ENCODE assay signal across 15 cellular contexts in the genomic region with DNA sequence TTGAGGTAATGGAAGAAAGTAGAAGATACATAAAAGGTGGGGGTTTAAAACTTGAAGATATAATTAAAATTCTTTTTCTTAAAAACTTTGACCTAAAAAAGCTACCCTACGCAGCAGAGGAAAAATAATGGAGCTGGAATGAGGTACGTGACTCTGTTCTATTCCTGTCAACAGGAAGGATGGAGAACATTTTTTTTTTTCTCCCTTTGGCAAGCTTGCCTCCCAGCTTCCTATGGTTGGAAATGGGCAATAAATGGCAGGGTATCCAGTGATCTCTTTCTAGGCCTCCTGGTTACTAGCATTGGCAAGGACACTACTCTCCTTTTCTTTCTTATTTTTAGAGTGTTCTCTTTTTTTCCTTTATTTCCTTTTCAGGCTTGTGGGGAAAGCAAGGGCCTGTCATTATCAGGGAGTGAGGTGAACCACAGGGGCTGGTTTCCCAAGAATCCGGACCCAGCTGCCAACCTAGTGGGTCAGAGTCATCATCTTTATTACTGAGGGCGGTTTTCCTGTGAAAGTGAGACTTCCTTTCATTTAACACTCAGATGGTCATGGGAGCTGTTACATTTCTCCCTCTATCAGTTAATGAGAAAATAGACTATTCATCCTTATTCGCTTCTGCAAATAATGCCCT.
DNase-seq lines count a peak whose midpoint lies in the region; TF ChIP-seq lines count a peak whose summit lies in the region.
"Had no signal": no experiment of that assay in that cellular context is flagged by ENCODE, and none has a peak within 500 bp of the region (broad histone marks: within the 10 kb centered on the region; RNA-seq: fewer than 3 reads in every experiment).

No MANE protein-coding gene starts in this region.

- H3K27ac ChIP-seq in BLaER1 treated with 17β-estradiol and CSF1 and Interleukin-3, amounts not matched to agents 10 nM and 100 nM: peak overlapping the region in 7 of 11 experiments; percentile 3 to 80 (median 63); a peak in 13 of 22 replicates
- H3K27ac ChIP-seq in trophoblast cell (ENCODE audit: low read depth, low read length): no peak overlapping the region

- peaks cover 43 to 55% (median 53%) of the 10 kb centered on the region in 10 experiments for H3K4me1 ChIP-seq in BLaER1 treated with 17β-estradiol and CSF1 and Interleukin-3, amounts not matched to agents 10 nM and 100 nM
- H3K4me1 ChIP-seq in trophoblast cell (ENCODE audit: control insufficient read depth in 1 of 2, insufficient read depth in 2 of 2, low read length in 2 of 2): no peaks in the 10 kb centered on the region

- WGBS in trophoblast cell (ENCODE audit: extremely low coverage, insufficient coverage, insufficient read length): no CpG with 5 or more reads among the region's 5 CpGs

- DNase-seq in NB4 (ENCODE audit: low read depth) (peak; percentile 84), fibroblast of pulmonary artery (ENCODE audit: low read depth) (peak; percentile 70), nephron progenitor cell (no peak), T1000 (lab: John Stamatoyannopoulos, UW) (no peak), NCI-H2081 treated with DMSO at 0.1 percent for 48 hours (lab: John Stamatoyannopoulos, UW) (no peak), trophoblast cell (no peak)
- no peak for DNase-seq in effector CD4-positive, alpha-beta T cell
- DNase-seq: activated CD4-positive, alpha-beta memory T cell treated with anti-CD3 and anti-CD28 coated beads for 36 hours; effector memory CD4-positive, alpha-beta T cell; NCI-H526; stimulated activated CD4-positive, alpha-beta T cell treated with anti-CD3 and anti-CD28 coated beads, Interleukin-4, amount 100 ng/mL, for 1 hour; SW 1271 had no signal

- peak overlapping the region; percentile 55 to 81 (median 72) for H3K4me2 ChIP-seq in BLaER1 treated with 17β-estradiol and CSF1 and Interleukin-3, amounts not matched to agents 10 nM and 100 nM
- no peak overlapping the region for H3K4me2 ChIP-seq in trophoblast cell (ENCODE audit: low read length)

- peak overlapping the region in 3 of 11 experiments; percentile 10 to 35 (median 16); a peak in 5 of 22 replicates for H3K9ac ChIP-seq in BLaER1 treated with 17β-estradiol and CSF1 and Interleukin-3, amounts not matched to agents 10 nM and 100 nM
- no peak overlapping the region for H3K9ac ChIP-seq in trophoblast cell (ENCODE audit: low read length)

- peaks cover 0 to 26% (median 10%) of the 10 kb centered on the region in 11 experiments; a peak in 10 of 22 replicates for H3K9me3 ChIP-seq in BLaER1 treated with 17β-estradiol and CSF1 and Interleukin-3, amounts not matched to agents 10 nM and 100 nM (replicated peaks in 1 of 11)
- no peaks in the 10 kb centered on the region for H3K9me3 ChIP-seq in trophoblast cell (ENCODE audit: insufficient read depth, low read depth, low read length)

- no peaks in the 10 kb centered on the region for H4K20me1 ChIP-seq in BLaER1 treated with 17β-estradiol and CSF1 and Interleukin-3, amounts not matched to agents 10 nM and 100 nM

- H3K79me1 ChIP-seq in trophoblast cell (ENCODE audit: low read length): no peaks in the 10 kb centered on the region

- H2BK5ac ChIP-seq in trophoblast cell (ENCODE audit: low read depth, low read length, poor library complexity): no peak overlapping the region

- no peaks in the 10 kb centered on the region for H3K36me3 ChIP-seq in BLaER1 treated with 17β-estradiol and CSF1 and Interleukin-3, amounts not matched to agents 10 nM and 100 nM
- H3K36me3 ChIP-seq in trophoblast cell (ENCODE audit: control insufficient read depth in 1 of 2, insufficient read depth in 2 of 2, low read length in 2 of 2): no peaks in the 10 kb centered on the region

- no peaks in the 10 kb centered on the region for H3K36me3 Mint-ChIP-seq in nephron progenitor cell (ENCODE audit: low read depth)
- H3K36me3 Mint-ChIP-seq: activated CD4-positive, alpha-beta memory T cell treated with anti-CD3 and anti-CD28 coated beads for 36 hours; activated naive CD4-positive, alpha-beta T cell treated with anti-CD3 and anti-CD28 coated beads, Interleukin-2, amount 50 U/mL, for 24 hours; CD14-positive monocyte had no signal

- no peak overlapping the region for H4K91ac ChIP-seq in trophoblast cell (ENCODE audit: low read depth, low read length)

- H3K4ac ChIP-seq in trophoblast cell (ENCODE audit: low read depth, low read length): no peak overlapping the region

- H4K8ac ChIP-seq in trophoblast cell (ENCODE audit: low read depth, low read length): no peak overlapping the region

- H3K79me2 ChIP-seq in trophoblast cell (ENCODE audit: control insufficient read depth, insufficient read depth, low read length, poor library complexity): no peaks in the 10 kb centered on the region

- no peak overlapping the region for H3K18ac ChIP-seq in trophoblast cell (ENCODE audit: low read length)

- no peak overlapping the region for H3K14ac ChIP-seq in trophoblast cell (ENCODE audit: low read length)

- no peak overlapping the region for H2AFZ ChIP-seq in trophoblast cell (ENCODE audit: insufficient read depth, low read length, poor library complexity)

- TF ChIP-seq POLR2A in NB4 (IDR thresholded peaks at IDR 0.05; ENCODE audit: extremely low read depth, insufficient read length): no peak

- no peak overlapping the region for H2BK120ac ChIP-seq in trophoblast cell (ENCODE audit: insufficient read depth, low read length, poor library complexity)

- peak overlapping the region; percentile 86 for H3K27ac Mint-ChIP-seq in nephron progenitor cell
- H3K27ac Mint-ChIP-seq: activated CD4-positive, alpha-beta memory T cell treated with anti-CD3 and anti-CD28 coated beads for 36 hours; activated naive CD4-positive, alpha-beta T cell treated with anti-CD3 and anti-CD28 coated beads, Interleukin-2, amount 50 U/mL, for 24 hours had no signal

- peaks cover 54% of the 10 kb centered on the region for H3K4me1 Mint-ChIP-seq in nephron progenitor cell

- no peak overlapping the region for H2AK5ac ChIP-seq in trophoblast cell (ENCODE audit: low read length)

- no peak overlapping the region for H2BK12ac ChIP-seq in trophoblast cell (ENCODE audit: low read length)

- H3K4me3 Mint-ChIP-seq in nephron progenitor cell: no peak overlapping the region
- H3K4me3 Mint-ChIP-seq: activated CD4-positive, alpha-beta memory T cell treated with anti-CD3 and anti-CD28 coated beads for 36 hours; activated naive CD4-positive, alpha-beta T cell treated with anti-CD3 and anti-CD28 coated beads, Interleukin-2, amount 50 U/mL, for 24 hours had no signal

- H3K23ac ChIP-seq in trophoblast cell (ENCODE audit: low read length): no peak overlapping the region

- H3K27me3 ChIP-seq in BLaER1 treated with 17β-estradiol and CSF1 and Interleukin-3, amounts not matched to agents 10 nM and 100 nM: peaks cover 0 to 74% (median 0%) of the 10 kb centered on the region in 11 experiments; a peak in 9 of 22 replicates
- H3K27me3 ChIP-seq in trophoblast cell (ENCODE audit: insufficient read depth, low read length): no peaks in the 10 kb centered on the region

- peaks cover 3% of the 10 kb centered on the region for H3K27me3 Mint-ChIP-seq in nephron progenitor cell (ENCODE audit: low read depth, poor library complexity)
- H3K27me3 Mint-ChIP-seq: activated CD4-positive, alpha-beta memory T cell treated with anti-CD3 and anti-CD28 coated beads for 36 hours had no signal

- no peak overlapping the region; a peak in 1 of 20 replicates for H3K4me3 ChIP-seq in BLaER1 treated with 17β-estradiol and CSF1 and Interleukin-3, amounts not matched to agents 10 nM and 100 nM
- H3K4me3 ChIP-seq in NB4 (ENCODE audit: low read depth, low read length): no peak overlapping the region
- H3K4me3 ChIP-seq in fibroblast of pulmonary artery (replicated peaks; ENCODE audit: low read depth, low read length): no peak overlapping the region
- H3K4me3 ChIP-seq in trophoblast cell (ENCODE audit: low read depth, low read length): no peak overlapping the region

- TF ChIP-seq CTCF in NB4 (IDR thresholded peaks at IDR 0.05; ENCODE audit: low read depth, low read length): no peak
- TF ChIP-seq CTCF in fibroblast of pulmonary artery (IDR thresholded peaks at IDR 0.05; ENCODE audit: low read length, missing control alignments): no peak
- no peak for TF ChIP-seq CTCF in nephron progenitor cell (IDR thresholded peaks at IDR 0.05)

- H4K12ac ChIP-seq in trophoblast cell (ENCODE audit: low read depth, low read length): no peak overlapping the region

- H3K9me3 Mint-ChIP-seq in nephron progenitor cell: peaks cover 10% of the 10 kb centered on the region
- H3K9me3 Mint-ChIP-seq: activated CD4-positive, alpha-beta memory T cell treated with anti-CD3 and anti-CD28 coated beads for 36 hours; activated naive CD4-positive, alpha-beta T cell treated with anti-CD3 and anti-CD28 coated beads, Interleukin-2, amount 50 U/mL, for 24 hours had no signal

Comparison
In these comparisons a context has a peak if more than half of its experiments do, and no peak if none do; other contexts are left out.
1. DNase-seq: peak in NB4 (single experiment) and fibroblast of pulmonary artery (single experiment); none in nephron progenitor cell (single experiment), T1000 (single experiment), effector CD4-positive, alpha-beta T cell (single experiment), NCI-H2081 treated with DMSO at 0.1 percent for 48 hours (single experiment) and trophoblast cell (0 of 2).